Comparison of ENCODE assay signal across 13 cellular contexts in the genomic region with DNA sequence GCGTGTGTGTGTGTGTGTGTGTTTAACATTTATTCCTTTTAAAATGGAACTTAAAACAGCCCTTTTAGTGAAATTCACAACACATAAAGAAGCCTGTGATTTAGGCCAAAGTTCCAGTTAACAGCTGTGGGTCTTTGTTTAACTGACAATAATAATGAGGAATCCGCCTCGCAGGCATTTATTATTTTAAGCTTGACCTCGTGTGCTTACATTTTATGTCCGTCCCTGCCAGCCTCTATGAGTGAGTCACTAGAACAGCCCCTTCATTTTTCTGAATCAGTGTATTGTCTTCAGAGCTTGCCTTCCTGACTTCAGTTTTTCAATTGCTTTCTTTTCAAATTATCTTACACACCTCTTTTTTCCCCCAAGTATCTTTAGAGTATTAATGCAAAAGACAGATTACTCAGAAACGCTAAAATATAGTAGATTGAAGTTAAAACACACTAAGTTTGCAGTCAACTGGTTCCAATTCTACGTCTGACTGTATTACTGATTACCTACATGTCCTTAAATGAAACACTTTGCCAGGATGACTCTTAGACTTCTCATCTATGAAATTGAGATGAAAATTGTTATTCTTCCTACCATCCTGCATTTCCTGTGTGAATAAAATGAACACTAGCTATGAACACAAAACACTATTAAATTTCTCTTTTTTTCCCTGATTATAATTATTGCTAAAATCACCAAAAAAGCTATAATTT.
DNase-seq lines count a peak whose midpoint lies in the region; ATAC-seq and TF ChIP-seq lines count a peak whose summit lies in the region.
"Had no signal": no experiment of that assay in that cellular context is flagged by ENCODE, and none has a peak within 500 bp of the region (broad histone marks: within the 10 kb centered on the region; RNA-seq: fewer than 3 reads in every experiment).

No MANE protein-coding gene starts in this region.

- no peak overlapping the region for H3K27ac Mint-ChIP-seq in endothelial cell (ENCODE audit: unreplicated experiment)
- H3K27ac Mint-ChIP-seq: activated CD4-positive, alpha-beta T cell treated with anti-CD3 and anti-CD28 coated beads, Interleukin-2, amount 10 ng/mL, durations not matched to agents 7 days and 5 days; natural killer cell treated with Interleukin-12 subunit alpha and Interleukin-12 subunit beta and Interleukin-15 and Interleukin-18, amount 100 ng/mL, for 72 hours had no signal

- H3K4me2 ChIP-seq in smooth muscle cell = peak overlapping the region; percentile 37

- H3K36me3 ChIP-seq in MG63 (no peaks in the 10 kb centered on the region), smooth muscle cell (ENCODE audit: low read depth) (no peaks in the 10 kb centered on the region)
- H3K36me3 ChIP-seq: heart right ventricle had no signal

- H3K27ac ChIP-seq in smooth muscle cell (ENCODE audit: low read depth) = peak overlapping the region; percentile 26
- H3K27ac ChIP-seq: heart right ventricle had no signal

- no peaks in the 10 kb centered on the region for H3K27me3 Mint-ChIP-seq in endothelial cell (ENCODE audit: unreplicated experiment)
- H3K27me3 Mint-ChIP-seq: natural killer cell treated with Interleukin-12 subunit alpha and Interleukin-12 subunit beta and Interleukin-15 and Interleukin-18, amount 100 ng/mL, for 72 hours had no signal

- no peak overlapping the region for H3K4me3 Mint-ChIP-seq in endothelial cell (ENCODE audit: unreplicated experiment)
- H3K4me3 Mint-ChIP-seq: activated CD4-positive, alpha-beta T cell treated with anti-CD3 and anti-CD28 coated beads, Interleukin-2, amount 10 ng/mL, durations not matched to agents 7 days and 5 days; natural killer cell treated with Interleukin-12 subunit alpha and Interleukin-12 subunit beta and Interleukin-15 and Interleukin-18, amount 100 ng/mL, for 72 hours had no signal

- in situ Hi-C loops in astrocyte of the spinal cord (cut with HindIII; ENCODE audit: low sequenced_read_pairs) = no loop called here

- H3F3A ChIP-seq in smooth muscle cell (ENCODE audit: low read depth) = no peaks in the 10 kb centered on the region

- no peaks in the 10 kb centered on the region for H3K79me2 ChIP-seq in smooth muscle cell (ENCODE audit: low read depth)

- H3K9me3 Mint-ChIP-seq in endothelial cell (ENCODE audit: unreplicated experiment) = peaks cover 2% of the 10 kb centered on the region
- H3K9me3 Mint-ChIP-seq: activated CD4-positive, alpha-beta T cell treated with anti-CD3 and anti-CD28 coated beads, Interleukin-2, amount 10 ng/mL, durations not matched to agents 7 days and 5 days had no signal

- peak overlapping the region; percentile 21; the same call in 1 of the 2 replicates for H3K4me3 ChIP-seq in MG63
- H3K4me3 ChIP-seq in astrocyte of the spinal cord (ENCODE audit: low read depth, low read length) = no peak overlapping the region
- H3K4me3 ChIP-seq in smooth muscle cell = no peak overlapping the region
- H3K4me3 ChIP-seq: heart right ventricle had no signal

- WGBS in smooth muscle cell (ENCODE audit: low lambda C conversion rate) = 29% methylated on average over 7 of the region's 7 CpGs

- ATAC-seq in HG03378 (IDR thresholded peaks at IDR 0.05; ENCODE audit: unreplicated experiment) (no peak), GM21515 (IDR thresholded peaks at IDR 0.05; ENCODE audit: unreplicated experiment) (no peak)
- ATAC-seq: natural killer cell treated with Interleukin-12 subunit alpha and Interleukin-12 subunit beta and Interleukin-15 and Interleukin-18, amount 100 ng/mL, for 72 hours had no signal

- H4K20me1 ChIP-seq in smooth muscle cell (ENCODE audit: low read depth) = no peaks in the 10 kb centered on the region

- H3K9ac ChIP-seq in smooth muscle cell (ENCODE audit: low read depth) = no peak overlapping the region

- no peaks in the 10 kb centered on the region for H3K27me3 ChIP-seq in MG63
- no peaks in the 10 kb centered on the region for H3K27me3 ChIP-seq in smooth muscle cell (ENCODE audit: low read depth)
- H3K27me3 ChIP-seq: heart right ventricle had no signal

- H3K36me3 Mint-ChIP-seq in endothelial cell (ENCODE audit: low read depth, unreplicated experiment) = no peaks in the 10 kb centered on the region

- H3K4me1 ChIP-seq in smooth muscle cell (ENCODE audit: low read depth) = no peaks in the 10 kb centered on the region

- H2AFZ ChIP-seq in smooth muscle cell (ENCODE audit: low read depth) = peak overlapping the region; percentile 61

- H3K9me3 ChIP-seq in MG63 (peaks cover 2% of the 10 kb centered on the region; the same call in 1 of the 2 replicates), smooth muscle cell (replicated peaks; ENCODE audit: low read depth) (no peaks in the 10 kb centered on the region)

- DNase-seq in MG63 (peak; percentile 65), astrocyte of the spinal cord (ENCODE audit: low read depth, low spot score) (peak; percentile 92), glomerular visceral epithelial cell (ENCODE audit: extremely low spot score) (peak; percentile 59), smooth muscle cell (lab: John Stamatoyannopoulos, UW; ENCODE audit: unreplicated experiment) (no peak), endothelial cell (ENCODE audit: low spot score) (no peak)
- DNase-seq: activated CD4-positive, alpha-beta T cell treated with anti-CD3 and anti-CD28 coated beads, Interleukin-2, amount 10 ng/mL, durations not matched to agents 7 days and 5 days; heart right ventricle; NCI-H1048; Right ventricle myocardium superior; stimulated activated CD4-positive, alpha-beta T cell treated with anti-CD3 and anti-CD28 coated beads, Interleukin-2, amount 100 ng/mL, for 24 hours had no signal

- H3K4me1 Mint-ChIP-seq in endothelial cell (ENCODE audit: unreplicated experiment) = peaks cover 2% of the 10 kb centered on the region
- H3K4me1 Mint-ChIP-seq: activated CD4-positive, alpha-beta T cell treated with anti-CD3 and anti-CD28 coated beads, Interleukin-2, amount 10 ng/mL, durations not matched to agents 7 days and 5 days had no signal

- no peak for TF ChIP-seq CTCF in astrocyte of the spinal cord (IDR thresholded peaks at IDR 0.05; ENCODE audit: low read depth, low read length)
- TF ChIP-seq CTCF in smooth muscle cell (IDR thresholded peaks at IDR 0.05; ENCODE audit: borderline replicate concordance, insufficient read depth, poor library complexity, severe bottlenecking) = no peak
- no peak for TF ChIP-seq CTCF in endothelial cell (IDR thresholded peaks at IDR 0.05; ENCODE audit: unreplicated experiment)

Comparison
In these comparisons a context has a peak if more than half of its experiments do, and no peak if none do; other contexts are left out.
1. DNase-seq: peak in MG63 (single experiment), astrocyte of the spinal cord (single experiment) and glomerular visceral epithelial cell (single experiment); none in smooth muscle cell (single experiment) and endothelial cell (single experiment).